22 cellular contexts compared by ENCODE assay signal in genomic region chr14:40394634-40395340, GRCh38.
DNase-seq lines count a peak whose midpoint lies in the region; TF ChIP-seq lines count a peak whose summit lies in the region.
"Had no signal": no experiment of that assay in that cellular context is flagged by ENCODE, and none has a peak within 500 bp of the region (broad histone marks: within the 10 kb centered on the region; RNA-seq: fewer than 3 reads in every experiment).

No MANE protein-coding gene starts in this region.

- TF ChIP-seq CTCF in epithelial cell of esophagus (IDR thresholded peaks at IDR 0.05; ENCODE audit: insufficient read depth, low read depth, low read length, missing control alignments), result no peak
- TF ChIP-seq CTCF in hepatocyte (IDR thresholded peaks at IDR 0.05; ENCODE audit: poor library complexity), result no peak

- H3K27ac ChIP-seq in hepatocyte, result no peak overlapping the region
- H3K27ac ChIP-seq: BLaER1 treated with 17β-estradiol and CSF1 and Interleukin-3, amounts not matched to agents 10 nM and 100 nM; SJSA1 had no signal

- no peaks in the 10 kb centered on the region for H3K9me3 ChIP-seq in MG63
- no peaks in the 10 kb centered on the region for H3K9me3 ChIP-seq in hepatocyte (ENCODE audit: low read depth)
- H3K9me3 ChIP-seq: BLaER1 treated with 17β-estradiol and CSF1 and Interleukin-3, amounts not matched to agents 10 nM and 100 nM; SJSA1 had no signal

- H3K9me2 ChIP-seq in hepatocyte (replicated peaks; ENCODE audit: insufficient read depth), result no peaks in the 10 kb centered on the region

- H3K4me2 ChIP-seq in hepatocyte, result no peak overlapping the region
- H3K4me2 ChIP-seq: BLaER1 treated with 17β-estradiol and CSF1 and Interleukin-3, amounts not matched to agents 10 nM and 100 nM had no signal

- H3K4me1 ChIP-seq in hepatocyte (ENCODE audit: insufficient read depth), result no peaks in the 10 kb centered on the region
- H3K4me1 ChIP-seq: BLaER1 treated with 17β-estradiol and CSF1 and Interleukin-3, amounts not matched to agents 10 nM and 100 nM; SJSA1 had no signal

- H4K20me1 ChIP-seq in hepatocyte (ENCODE audit: insufficient read depth, poor library complexity, severe bottlenecking), result no peaks in the 10 kb centered on the region
- H4K20me1 ChIP-seq: BLaER1 treated with 17β-estradiol and CSF1 and Interleukin-3, amounts not matched to agents 10 nM and 100 nM had no signal

- DNase-seq in MG63 (peak; percentile 1), RKO (ENCODE audit: low spot score) (peak; percentile 1), epithelial cell of esophagus (ENCODE audit: low read depth) (peak; percentile 40), renal cortical epithelial cell (ENCODE audit: low read depth) (peak; percentile 65), hepatocyte (ENCODE audit: low spot score) (no peak), NCI-H748 treated with DMSO at 0.1 percent for 48 hours (lab: John Stamatoyannopoulos, UW) (no peak)
- DNase-seq in activated CD4-positive, alpha-beta T cell treated with anti-CD3 and anti-CD28 coated beads for 48 hours, result no peak
- DNase-seq: ACHN; CD8-positive, alpha-beta T cell; DND-41; HCEC 1CT; NCI-H1105; NCI-H146; NCI-H2029; NCI-H2227 treated with DMSO at 0.1 percent for 48 hours; NCI-H510A treated with DMSO at 0.1 percent for 48 hours; NCI-H774; NK-92 treated with Interleukin-12 subunit alpha and Interleukin-12 subunit beta, amount 100 ng/mL, for 24 hours had no signal

- 71% methylated on average over 3 of the region's 3 CpGs for WGBS in hepatocyte (ENCODE audit: low lambda C conversion rate, missing lambda C conversion rate)

- H3K36me3 ChIP-seq in MG63, result no peaks in the 10 kb centered on the region
- no peaks in the 10 kb centered on the region for H3K36me3 ChIP-seq in hepatocyte (replicated peaks; ENCODE audit: insufficient read depth, low read depth)
- H3K36me3 ChIP-seq: BLaER1 treated with 17β-estradiol and CSF1 and Interleukin-3, amounts not matched to agents 10 nM and 100 nM; SJSA1 had no signal

- H3K4me3 ChIP-seq in MG63 (no peak overlapping the region), epithelial cell of esophagus (ENCODE audit: low read length) (no peak overlapping the region), hepatocyte (no peak overlapping the region)
- H3K4me3 ChIP-seq: BLaER1 treated with 17β-estradiol and CSF1 and Interleukin-3, amounts not matched to agents 10 nM and 100 nM; GM12878; K562; SJSA1 had no signal

- no peak overlapping the region for H2AFZ ChIP-seq in hepatocyte

- no peaks in the 10 kb centered on the region for H3K27me3 ChIP-seq in MG63
- H3K27me3 ChIP-seq in hepatocyte, result no peaks in the 10 kb centered on the region
- H3K27me3 ChIP-seq: BLaER1 treated with 17β-estradiol and CSF1 and Interleukin-3, amounts not matched to agents 10 nM and 100 nM; SJSA1 had no signal

- H3K79me2 ChIP-seq in hepatocyte, result no peaks in the 10 kb centered on the region

Comparison
In these comparisons a context has a peak if more than half of its experiments do, and no peak if none do; other contexts are left out.
1. DNase-seq: peak in MG63 (single experiment), RKO (single experiment), epithelial cell of esophagus (single experiment) and renal cortical epithelial cell (single experiment); none in hepatocyte (single experiment), activated CD4-positive, alpha-beta T cell treated with anti-CD3 and anti-CD28 coated beads for 48 hours (single experiment) and NCI-H748 treated with DMSO at 0.1 percent for 48 hours (single experiment).